Comparison of ENCODE assay signal across 8 cellular contexts in the genomic region with DNA sequence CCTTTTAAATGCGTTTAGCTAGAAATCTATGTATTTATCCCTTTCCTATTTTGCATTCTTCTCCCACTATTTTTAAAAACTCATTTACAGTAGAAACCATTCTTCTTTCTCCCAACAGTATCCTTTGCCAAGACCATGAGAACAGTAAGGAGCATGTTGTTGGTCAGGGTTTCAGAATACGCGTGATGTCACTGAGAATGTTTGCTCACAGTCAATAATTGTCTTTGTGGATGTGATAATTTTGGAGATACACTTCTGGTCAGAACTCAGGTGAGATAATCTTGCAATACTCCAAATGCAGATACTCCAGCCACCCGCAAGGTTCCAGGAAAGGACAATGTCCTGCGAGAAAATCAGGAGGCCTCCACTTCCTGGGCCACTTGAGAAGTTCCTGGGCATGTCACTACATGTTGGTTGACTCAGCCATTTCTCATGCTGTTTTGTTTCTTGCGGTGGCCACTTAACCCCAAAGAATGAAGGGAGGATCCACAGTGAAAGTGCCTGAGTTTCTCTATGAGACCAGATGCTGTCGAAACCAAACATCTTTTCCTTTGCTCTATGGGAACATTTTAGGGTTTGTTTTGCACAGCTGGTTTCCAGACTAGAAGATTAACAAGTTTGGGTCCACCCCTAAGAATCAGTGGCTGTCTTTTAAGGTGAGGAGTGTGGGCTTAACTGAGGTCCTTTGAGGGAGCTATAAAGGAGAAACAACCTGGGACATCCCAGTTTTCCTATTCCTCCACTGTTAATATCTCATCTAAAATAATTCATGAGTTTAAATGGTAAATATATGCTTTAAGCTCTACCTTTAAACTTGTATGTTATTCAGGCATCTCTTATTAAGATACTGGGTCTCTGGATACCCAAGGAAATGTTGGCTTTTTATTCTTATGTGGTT.
DNase-seq lines count a peak whose midpoint lies in the region; ATAC-seq and TF ChIP-seq lines count a peak whose summit lies in the region.

No MANE protein-coding gene starts in this region.

- intact Hi-C loops in left lung (cut with DNase I): no loop called here

- H3K36me3 ChIP-seq in left lung: no peaks in the 10 kb centered on the region

- ATAC-seq in HG02852 (IDR thresholded peaks at IDR 0.05; ENCODE audit: unreplicated experiment) (peak; percentile 77), left lung (peak; percentile 73), GM19397 (IDR thresholded peaks at IDR 0.05; ENCODE audit: unreplicated experiment) (no peak), HG02973 (IDR thresholded peaks at IDR 0.05; ENCODE audit: unreplicated experiment) (no peak)

- no peak for TF ChIP-seq CTCF in left lung (IDR thresholded peaks at IDR 0.05)

- H3K27me3 ChIP-seq in left lung: no peaks in the 10 kb centered on the region

- DNase-seq in EH (ENCODE audit: low read depth) (peak; percentile 99), SW480 (ENCODE audit: low spot score) (peak; percentile 64), left lung (no peak), hippocampal formation (lab: John Stamatoyannopoulos, UW) (no peak)
- no peak for DNase-seq in activated CD8-positive, alpha-beta memory T cell treated with anti-CD3 and anti-CD28 coated beads for 24 hours

- no peak overlapping the region for H3K4me3 ChIP-seq in left lung

- H3K4me1 ChIP-seq in left lung: no peaks in the 10 kb centered on the region

- H3K9me3 ChIP-seq in left lung: no peaks in the 10 kb centered on the region

- H3K27ac ChIP-seq in left lung: no peak overlapping the region

Comparison
In these comparisons a context has a peak if more than half of its experiments do, and no peak if none do; other contexts are left out.
1. DNase-seq: peak in EH (single experiment) and SW480 (single experiment); none in left lung (0 of 2), activated CD8-positive, alpha-beta memory T cell treated with anti-CD3 and anti-CD28 coated beads for 24 hours (single experiment) and hippocampal formation (0 of 2).
2. ATAC-seq: peak in HG02852 (single experiment) and left lung (single experiment); none in GM19397 (single experiment) and HG02973 (single experiment).